ENCODE assay signal across 37 cellular contexts in the genomic region with DNA sequence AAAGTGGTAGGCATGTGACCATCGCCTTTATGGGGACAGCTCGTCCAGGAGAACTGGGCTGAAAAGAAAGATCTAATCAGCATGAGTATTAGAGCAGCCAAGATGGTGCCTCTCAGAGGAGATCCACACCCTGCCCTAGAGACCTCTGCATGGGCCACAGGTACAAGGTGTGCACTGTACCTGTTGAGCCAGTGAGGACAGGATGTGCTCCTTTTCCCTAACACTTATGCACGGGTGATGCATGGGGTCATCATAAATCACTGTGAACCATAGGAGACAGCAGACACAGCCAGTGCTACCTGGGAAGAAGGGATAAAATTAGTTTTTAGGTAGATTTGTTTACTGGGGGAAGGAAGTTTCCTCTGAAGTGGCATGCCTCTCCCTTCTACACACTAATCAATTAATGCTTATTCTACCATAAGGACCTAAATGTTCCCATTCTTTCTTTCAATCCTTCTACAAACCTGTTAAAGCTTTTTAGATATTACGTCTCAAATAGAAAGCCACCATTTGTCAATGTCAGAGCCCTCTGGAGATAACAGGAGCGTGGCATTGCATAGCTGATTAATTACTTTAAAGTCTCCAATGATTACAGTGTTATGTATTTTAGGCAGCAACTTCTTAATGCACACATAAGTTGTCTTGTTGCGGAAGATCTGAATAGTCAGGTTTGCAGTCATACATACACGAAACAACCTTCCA. TPM values are rescaled to one million over a fixed set of nuclear protein-coding genes. Genes with fewer than 3 reads are reported as not detected.
"Had no signal": no experiment of that assay in that cellular context is flagged by ENCODE, and none has a peak within 500 bp of the region (broad histone marks: within the 10 kb centered on the region; RNA-seq: fewer than 3 reads in every experiment).

No MANE protein-coding gene starts in this region.

- H3K27ac ChIP-seq: adrenal gland, body of pancreas, brain microvascular endothelial cell, breast epithelium, VCaP had no signal

- H3K9me3 Mint-ChIP-seq: activated B cell treated with CpG ODN at 0.5 μM for 24 hours; activated CD8-positive, alpha-beta T cell treated with anti-CD3 and anti-CD28 coated beads for 36 hours; activated naive CD8-positive, alpha-beta T cell treated with anti-CD3 and anti-CD28 coated beads for 36 hours had no signal

- H3K4me1 ChIP-seq: adrenal gland, body of pancreas, breast epithelium had no signal

- H3K27ac Mint-ChIP-seq: activated B cell treated with CpG ODN at 0.5 μM for 24 hours; activated CD8-positive, alpha-beta T cell treated with anti-CD3 and anti-CD28 coated beads for 36 hours; activated naive CD8-positive, alpha-beta T cell treated with anti-CD3 and anti-CD28 coated beads for 36 hours; T-helper 1 cell treated with Interleukin-12 subunit alpha and Interleukin-12 subunit beta and Interleukin-4 antibody, amounts not matched to agents 30 μg/mL and 1 μg/mL, for 36 hours had no signal

- H3K36me3 ChIP-seq: adrenal gland, brain microvascular endothelial cell, breast epithelium had no signal

- H3K27me3 ChIP-seq: body of pancreas, brain microvascular endothelial cell, breast epithelium had no signal

- H3K27me3 Mint-ChIP-seq: activated CD4-positive, alpha-beta memory T cell treated with anti-CD3 and anti-CD28 coated beads for 36 hours; activated CD4-positive, alpha-beta T cell treated with anti-CD3 and anti-CD28 coated beads, Interleukin-2, amount 10 ng/mL, durations not matched to agents 24 days and 14 days; activated naive CD8-positive, alpha-beta T cell treated with anti-CD3 and anti-CD28 coated beads for 36 hours; activated T-helper 17 cell treated with anti-CD3 and anti-CD28 coated beads, Interleukin-2, amount 50 U/mL, for 72 hours had no signal

- H3K4me3 ChIP-seq: adrenal gland, body of pancreas, breast epithelium had no signal

- ATAC-seq: activated CD8-positive, alpha-beta T cell treated with anti-CD3 and anti-CD28 coated beads for 36 hours; activated naive CD4-positive, alpha-beta T cell treated with anti-CD3 and anti-CD28 coated beads, Interleukin-2, amount 50 U/mL, for 72 hours; activated T-cell treated with anti-CD3 and anti-CD28 coated beads, Interleukin-2, amount 50 U/mL, for 4 hours; activated T-cell treated with anti-CD3 and anti-CD28 coated beads, Interleukin-2, amount 50 U/mL, for 72 hours; activated T-helper 17 cell treated with anti-CD3 and anti-CD28 coated beads, Interleukin-2, amount 50 U/mL, for 72 hours; body of pancreas had no signal

- H3K4me1 Mint-ChIP-seq: activated B cell treated with CpG ODN at 0.5 μM for 24 hours had no signal

- H3K9me3 ChIP-seq: adrenal gland, body of pancreas, breast epithelium had no signal

- H3K4me3 Mint-ChIP-seq: activated B cell treated with CpG ODN at 0.5 μM for 24 hours; activated CD4-positive, alpha-beta memory T cell treated with anti-CD3 and anti-CD28 coated beads for 36 hours; activated CD4-positive, alpha-beta T cell treated with anti-CD3 and anti-CD28 coated beads, Interleukin-2, amount 10 ng/mL, durations not matched to agents 24 days and 14 days; activated CD8-positive, alpha-beta T cell treated with anti-CD3 and anti-CD28 coated beads for 36 hours; activated naive CD8-positive, alpha-beta T cell treated with anti-CD3 and anti-CD28 coated beads for 36 hours; activated T-cell treated with anti-CD3 and anti-CD28 coated beads, Interleukin-2, amount 50 U/mL, for 4 hours; activated T-helper 1 cell treated with anti-CD3 and anti-CD28 coated beads, Interleukin-12 subunit alpha, Interleukin-12 subunit beta, Interleukin-2, Interleukin-4 antibody, amounts not matched to agents 30 ng/mL and 10 ng/mL and 1 ng/mL, durations not matched to agents 14 hours and 24 hours and 36 hours; T-helper 1 cell treated with Interleukin-12 subunit alpha and Interleukin-12 subunit beta and Interleukin-4 antibody, amounts not matched to agents 30 μg/mL and 1 μg/mL, for 36 hours; T-helper 2 cell treated with Interferon-gamma antibody and Interleukin-4, amounts not matched to agents 5 μg/mL and 100 μg/mL, for 36 hours had no signal

- DNase-seq: activated B cell treated with CpG ODN at 0.5 μM for 24 hours; activated CD4-positive, alpha-beta memory T cell treated with anti-CD3 and anti-CD28 coated beads for 36 hours; activated CD4-positive, alpha-beta T cell treated with anti-CD3 and anti-CD28 coated beads, Interleukin-2, amount 10 ng/mL, durations not matched to agents 24 days and 14 days; activated CD4-positive, alpha-beta T cell treated with anti-CD3 and anti-CD28 coated beads, Interleukin-2, amount 50 U/mL, for 1 hour; activated CD4-positive, alpha-beta T cell treated with anti-CD3 and anti-CD28 coated beads, Interleukin-2, amount 50 U/mL, for 4 hours; activated CD4-positive, CD25-positive, alpha-beta regulatory T cell treated with anti-CD3 and anti-CD28 coated beads, Interleukin-2, amount 50 U/mL, for 72 hours; activated CD8-positive, alpha-beta memory T cell treated with anti-CD3 and anti-CD28 coated beads, Interleukin-2, amount 50 U/mL, for 4 hours; activated CD8-positive, alpha-beta T cell treated with anti-CD3 and anti-CD28 coated beads for 36 hours; activated effector memory CD4-positive, alpha-beta T cell treated with anti-CD3 and anti-CD28 coated beads, Interleukin-2, amount 50 U/mL, for 16 hours; activated gamma-delta T cell treated with Interleukin-2 at 50 U/mL for 16 hours; activated naive CD4-positive, alpha-beta T cell; activated naive CD4-positive, alpha-beta T cell treated with anti-CD3 and anti-CD28 coated beads, Interleukin-2, amount 50 U/mL, for 16 hours; activated naive CD8-positive, alpha-beta T cell treated with anti-CD3 and anti-CD28 coated beads for 36 hours; activated T-cell treated with anti-CD3 and anti-CD28 coated beads for 4 hours; activated T-cell treated with anti-CD3 and anti-CD28 coated beads, Interleukin-2, amount 50 U/mL, for 1 hour; activated T-cell treated with anti-CD3 and anti-CD28 coated beads, Interleukin-2, amount 50 U/mL, for 4 hours; activated T-cell treated with anti-CD3 and anti-CD28 coated beads, Interleukin-2, amount 50 U/mL, for 72 hours; adrenal gland; amniotic stem cell; aorta; body of pancreas; brain microvascular endothelial cell; central memory CD4-positive, alpha-beta T cell; T-helper 1 cell; T-helper 2 cell; T-helper 9 cell had no signal

RNA-seq across cellular contexts. Expression of a gene that starts 13.6 kb away (rescaled TPM):
- total RNA-seq: activated B cell treated with CpG ODN at 0.5 μM for 24 hours; activated CD4-positive, alpha-beta memory T cell treated with anti-CD3 and anti-CD28 coated beads for 36 hours; activated CD4-positive, alpha-beta T cell treated with anti-CD3 and anti-CD28 coated beads, Interleukin-2, amount 10 ng/mL, durations not matched to agents 24 days and 14 days; activated CD8-positive, alpha-beta memory T cell treated with anti-CD3 and anti-CD28 coated beads for 36 hours; activated CD8-positive, alpha-beta T cell treated with anti-CD3 and anti-CD28 coated beads for 36 hours; activated naive CD8-positive, alpha-beta T cell treated with anti-CD3 and anti-CD28 coated beads for 36 hours; activated T-cell treated with anti-CD3 and anti-CD28 coated beads, Interleukin-2, amount 50 U/mL, for 72 hours; activated T-helper 17 cell treated with anti-CD3 and anti-CD28 coated beads, Interleukin-2, amount 50 U/mL, for 72 hours; adrenal gland; aorta; astrocyte; body of pancreas; breast epithelium; cardiac septum; cerebellum had no signal

RNA-seq across cellular contexts. Expression of a gene that starts 42.9 kb away (rescaled TPM):
- total RNA-seq: activated B cell treated with CpG ODN at 0.5 μM for 24 hours; activated CD8-positive, alpha-beta memory T cell treated with anti-CD3 and anti-CD28 coated beads for 36 hours; activated CD8-positive, alpha-beta T cell treated with anti-CD3 and anti-CD28 coated beads for 36 hours; activated naive CD8-positive, alpha-beta T cell treated with anti-CD3 and anti-CD28 coated beads for 36 hours; aorta; astrocyte; body of pancreas; breast epithelium; cardiac septum; cerebellum had no signal
